ENCODE assay signal across 15 cellular contexts in the genomic region with DNA sequence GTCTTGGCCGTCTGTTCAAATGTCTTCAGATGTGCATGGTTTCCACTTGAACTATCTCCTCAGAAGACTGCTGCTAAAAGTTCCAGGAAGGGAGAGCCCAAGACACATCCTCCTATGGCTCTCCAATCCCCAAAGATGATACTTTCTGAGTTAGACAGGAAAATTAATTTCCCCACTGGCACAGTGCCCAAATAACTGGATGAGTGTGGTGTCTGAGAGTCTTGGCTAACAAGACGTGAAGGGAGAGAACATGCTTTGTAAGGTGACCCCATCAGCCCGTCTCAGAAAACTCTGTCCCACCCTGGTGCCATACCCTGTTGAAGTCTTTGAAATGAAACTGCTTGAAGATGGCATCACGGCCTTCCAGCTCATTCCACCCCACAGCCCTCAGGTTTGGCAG.
"Had no signal": no experiment of that assay in that cellular context is flagged by ENCODE, and none has a peak within 500 bp of the region (broad histone marks: within the 10 kb centered on the region; RNA-seq: fewer than 3 reads in every experiment).

No MANE protein-coding gene starts in this region.

- H3K27me3 ChIP-seq: hepatocyte, testis, upper lobe of left lung had no signal

- H3K27ac ChIP-seq: hepatocyte, lower lobe of right lung, testis, WERI-Rb-1 had no signal

- H3K4me3 ChIP-seq: hepatocyte, lower lobe of right lung, testis, upper lobe of left lung had no signal

- H3K27ac Mint-ChIP-seq: mesothelial cell of epicardium, nephron progenitor cell had no signal

- DNase-seq: activated CD4-positive, alpha-beta T cell treated with anti-CD3 and anti-CD28 coated beads for 1 hour; activated naive CD4-positive, alpha-beta T cell treated with anti-CD3 and anti-CD28 coated beads, Interleukin-2, amount 50 U/mL, for 16 hours; islet precursor cell; left colon; lower lobe of right lung; nephron progenitor cell; occipital lobe; stimulated activated CD4-positive, alpha-beta T cell treated with anti-CD3 and anti-CD28 coated beads, Interleukin-12 subunit alpha, Interleukin-12 subunit beta, amount 100 ng/mL, for 4 hours; stimulated activated CD4-positive, alpha-beta T cell treated with anti-CD3 and anti-CD28 coated beads, Interleukin-1b, Interleukin-23, amount 100 ng/mL, for 48 hours; stimulated activated naive CD8-positive, alpha-beta T cell treated with anti-CD3 and anti-CD28 coated beads, Interleukin-15, Interleukin-2, amounts not matched to agents 100 U/mL and 50 U/mL, for 24 hours; testis; WERI-Rb-1 had no signal

- H3K9me3 Mint-ChIP-seq: mesothelial cell of epicardium, nephron progenitor cell had no signal

- H3K4me3 Mint-ChIP-seq: mesothelial cell of epicardium, nephron progenitor cell had no signal

- ATAC-seq: left colon; lower lobe of right lung; stimulated activated naive CD8-positive, alpha-beta T cell treated with anti-CD3 and anti-CD28 coated beads, Interleukin-15, Interleukin-2, amounts not matched to agents 100 U/mL and 50 U/mL, for 24 hours had no signal

- H3K9me3 ChIP-seq: lower lobe of right lung, testis, upper lobe of left lung had no signal
